ENCODE assay signal across 8 cellular contexts in genomic region chr2:177164584-177165052, GRCh38. TPM values are rescaled to one million over a fixed set of nuclear protein-coding genes. Genes with fewer than 3 reads are reported as not detected.
A peak's percentile ranks its signal among the peaks of the same experiment; 100 is the strongest.
DNase-seq lines count a peak whose midpoint lies in the region; ATAC-seq and TF ChIP-seq lines count a peak whose summit lies in the region.

No MANE protein-coding gene starts in this region.

- H3K9me3 Mint-ChIP-seq in activated naive CD8-positive, alpha-beta T cell treated with anti-CD3 and anti-CD28 coated beads, Interleukin-2, amount 10 ng/mL, durations not matched to agents 7 days and 5 days, result no peaks in the 10 kb centered on the region

- intact Hi-C loops in Right ventricle myocardium superior (cut with DNase I), result loop anchor here (2.0 to 10.0 kb wide), 5 partner anchors 48 to 600 kb away; partner anchors contain the start of gene HNRNPA3

- H3K4me1 Mint-ChIP-seq in activated naive CD8-positive, alpha-beta T cell treated with anti-CD3 and anti-CD28 coated beads, Interleukin-2, amount 10 ng/mL, durations not matched to agents 7 days and 5 days, result peaks cover 34% of the 10 kb centered on the region

- peak; percentile 85 for DNase-seq in ELF-1 (ENCODE audit: low read depth, low spot score)
- DNase-seq in HCEC 1CT, result peak; percentile 83
- peak; percentile 83 for DNase-seq in NCI-H1092 treated with DMSO at 0.1 percent for 48 hours (lab: John Stamatoyannopoulos, UW)
- DNase-seq in activated naive CD8-positive, alpha-beta T cell treated with anti-CD3 and anti-CD28 coated beads, Interleukin-2, amount 10 ng/mL, durations not matched to agents 7 days and 5 days, result peak; percentile 77
- DNase-seq in Right ventricle myocardium superior, result peak; percentile 90
- peak; percentile 97 for DNase-seq in pons (ENCODE audit: low spot score)
- DNase-seq in tibial nerve (ENCODE audit: low spot score in 2 of 2), result peak; percentile 81 to 96

- peak; percentile 89 for ATAC-seq in SK-N-SH treated with all-trans-retinoic acid at 6 μM for 48 hours
- ATAC-seq in activated naive CD8-positive, alpha-beta T cell treated with anti-CD3 and anti-CD28 coated beads, Interleukin-2, amount 10 ng/mL, durations not matched to agents 7 days and 5 days (ENCODE audit: low read depth), result peak; percentile 55
- ATAC-seq in Right ventricle myocardium superior (ENCODE audit: poor library complexity), result peak; percentile 96

- H3K4me3 Mint-ChIP-seq in activated naive CD8-positive, alpha-beta T cell treated with anti-CD3 and anti-CD28 coated beads, Interleukin-2, amount 10 ng/mL, durations not matched to agents 7 days and 5 days, result no peak overlapping the region

- peak overlapping the region; percentile 28 to 50 (median 38) for H3K4me3 ChIP-seq in tibial nerve

- peak overlapping the region; percentile 86 to 93 (median 92) for H3K27ac ChIP-seq in tibial nerve

- H3K4me1 ChIP-seq in tibial nerve, result peaks cover 0 to 34% (median 4%) of the 10 kb centered on the region in 4 donors

- TF ChIP-seq CTCF in tibial nerve (IDR thresholded peaks at IDR 0.05), result peak; percentile 97 to 100 (median 98)

- no peak for TF ChIP-seq POLR2A in tibial nerve (IDR thresholded peaks at IDR 0.05)

- H3K27me3 ChIP-seq in tibial nerve, result no peaks in the 10 kb centered on the region

- POLR2A ChIA-PET in activated naive CD8-positive, alpha-beta T cell treated with anti-CD3 and anti-CD28 coated beads, Interleukin-2, amount 10 ng/mL, durations not matched to agents 7 days and 5 days (lab: Charles Lee), result interaction anchor here (0.6 to 4.5 kb wide), 14 partner anchors 25 to 560 kb away, joined by 3 to 66 read pairs (median 4); partner anchors contain the start of genes AGPS, HNRNPA3 and NFE2L2

- peak; percentile 37 to 73 for TF ChIP-seq EP300 in tibial nerve (IDR thresholded peaks at IDR 0.05)

- 0% methylated on average over 13 of the region's 13 CpGs for WGBS in tibial nerve, 2 donors

- H3K36me3 Mint-ChIP-seq in activated naive CD8-positive, alpha-beta T cell treated with anti-CD3 and anti-CD28 coated beads, Interleukin-2, amount 10 ng/mL, durations not matched to agents 7 days and 5 days, result no peaks in the 10 kb centered on the region

- H3K36me3 ChIP-seq in tibial nerve, result no peaks in the 10 kb centered on the region

- H3K9me3 ChIP-seq in tibial nerve, result no peaks in the 10 kb centered on the region

- no peak overlapping the region for H3K27ac Mint-ChIP-seq in activated naive CD8-positive, alpha-beta T cell treated with anti-CD3 and anti-CD28 coated beads, Interleukin-2, amount 10 ng/mL, durations not matched to agents 7 days and 5 days

- H3K27me3 Mint-ChIP-seq in activated naive CD8-positive, alpha-beta T cell treated with anti-CD3 and anti-CD28 coated beads, Interleukin-2, amount 10 ng/mL, durations not matched to agents 7 days and 5 days, result peaks cover 16% of the 10 kb centered on the region

TF ChIP-seq in SK-N-SH treated with all-trans-retinoic acid at 6 μM for 48 hours, 23 proteins besides CTCF, POLR2A, EP300 and RAD21:
- TF ChIP-seq CREB5 (CRISPR knock-in tag; IDR thresholded peaks at IDR 0.05; ENCODE audit: low read depth), result peak; percentile 45; the same call in 1 of the 2 replicates
- no peak for TF ChIP-seq RARB (CRISPR knock-in tag; IDR thresholded peaks at IDR 0.05)
- TF ChIP-seq ZFP30 (CRISPR knock-in tag; IDR thresholded peaks at IDR 0.05), result no peak
- no peak for TF ChIP-seq TSHZ2 (CRISPR knock-in tag; IDR thresholded peaks at IDR 0.05)

RNA-seq across cellular contexts. Expression of gene HNRNPA3, which starts 48.0 kb away (rescaled TPM):
- total RNA-seq in activated naive CD8-positive, alpha-beta T cell treated with anti-CD3 and anti-CD28 coated beads, Interleukin-2, amount 10 ng/mL, durations not matched to agents 7 days and 5 days, result 100 to 1,000 TPM; 250 to 256 TPM
- 64.5 TPM for total RNA-seq in Right ventricle myocardium superior
- total RNA-seq in tibial nerve, result 100 to 1,000 TPM in 1 of 4 donors, 10 to 100 TPM in 3; 77.3 to 102 (median 94.4) TPM

Comparison
In these comparisons a context has a peak if more than half of its experiments do, and no peak if none do; other contexts are left out.
1. Peak in every context shown above with its lines: DNase-seq, ATAC-seq, H3K4me3 ChIP-seq and H3K27ac ChIP-seq.